Comparison of ENCODE assay signal across 26 cellular contexts in the genomic region with DNA sequence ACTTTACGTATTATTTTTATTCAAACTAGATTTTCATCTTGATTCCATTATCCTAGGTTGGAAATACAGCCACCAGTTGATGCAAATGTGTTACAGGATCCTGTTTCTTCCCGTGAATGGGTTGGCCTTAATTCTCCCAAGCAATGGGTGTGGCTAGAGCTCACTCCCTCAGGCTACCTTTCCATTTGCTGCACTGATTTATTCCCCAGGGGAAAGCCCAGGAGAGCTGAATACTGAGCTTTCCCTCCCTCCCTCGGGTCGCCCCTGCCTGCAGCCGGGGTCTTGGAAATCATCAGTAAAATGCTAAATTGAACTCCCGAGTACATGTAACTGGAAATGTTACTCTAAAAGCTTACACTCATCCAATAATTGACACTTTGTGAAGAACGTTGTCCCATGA. TPM values are rescaled to one million over a fixed set of nuclear protein-coding genes. Genes with fewer than 3 reads are reported as not detected.
DNase-seq lines count a peak whose midpoint lies in the region; ATAC-seq, FAIRE-seq and TF ChIP-seq lines count a peak whose summit lies in the region.
"Had no signal": no experiment of that assay in that cellular context is flagged by ENCODE, and none has a peak within 500 bp of the region (broad histone marks: within the 10 kb centered on the region; RNA-seq: fewer than 3 reads in every experiment).

No MANE protein-coding gene starts in this region.

- no peak overlapping the region for H2BK20ac ChIP-seq in H9 (ENCODE audit: low read depth, low read length, poor library complexity, severe bottlenecking)

- no peaks in the 10 kb centered on the region for H3K23me2 ChIP-seq in H9 (ENCODE audit: insufficient read length, low read depth, low read length, poor library complexity, severe bottlenecking)

- H4K8ac ChIP-seq in H9 (replicated peaks; ENCODE audit: insufficient read length, low read depth, low read length): no peak overlapping the region

- peak overlapping the region in 2 of 3 experiments; percentile 11 to 68; a peak in 1 of 7 replicates for H3K27ac Mint-ChIP-seq in H9
- H3K27ac Mint-ChIP-seq: activated B cell treated with CpG ODN at 0.5 μM for 24 hours; activated CD4-positive, alpha-beta memory T cell treated with anti-CD3 and anti-CD28 coated beads for 36 hours; IgD-negative memory B cell had no signal

- H3K4me2 ChIP-seq in BLaER1 (peak overlapping the region; percentile 14; the same call in 1 of the 2 replicates), H9 (ENCODE audit: insufficient read depth, insufficient read length, low read length) (no peak overlapping the region)

- H3K36me3 ChIP-seq in BLaER1 (no peaks in the 10 kb centered on the region), pancreas (no peaks in the 10 kb centered on the region)
- H3K36me3 ChIP-seq: vagina had no signal

- H3K23ac ChIP-seq in H9 (ENCODE audit: insufficient read length, low read depth, low read length): no peak overlapping the region

- H3K36me3 Mint-ChIP-seq in H9 (ENCODE audit: insufficient read depth in 1 of 3, low read depth in 3 of 3): no peaks in the 10 kb centered on the region
- H3K36me3 Mint-ChIP-seq: activated CD4-positive, alpha-beta memory T cell treated with anti-CD3 and anti-CD28 coated beads for 36 hours; brain had no signal

- peak; percentile 62 for ATAC-seq in left colon
- no peak for ATAC-seq in HG02870 (IDR thresholded peaks at IDR 0.05; ENCODE audit: unreplicated experiment)
- ATAC-seq in pancreas: no peak
- ATAC-seq: Right ventricle myocardium inferior had no signal

- no peak overlapping the region for H3K27ac ChIP-seq in BLaER1
- no peak overlapping the region for H3K27ac ChIP-seq in H9 (ENCODE audit: insufficient read length, low read depth, low read length)
- H3K27ac ChIP-seq in pancreas: no peak overlapping the region
- H3K27ac ChIP-seq: C4-2B, vagina had no signal

- H3K18ac ChIP-seq in H9 (ENCODE audit: insufficient read length, low read depth, low read length): no peak overlapping the region

- H2BK12ac ChIP-seq in H9 (ENCODE audit: insufficient read length, low read depth, low read length): no peak overlapping the region

- no peak overlapping the region for H4K91ac ChIP-seq in H9 (ENCODE audit: insufficient read length, low read depth, low read length)

- TF ChIP-seq CTCF in H9 (conservative IDR thresholded peaks at IDR 0.05) (no peak), pancreas (IDR thresholded peaks at IDR 0.05) (no peak)

- H3K56ac ChIP-seq in H9 (ENCODE audit: insufficient read length, low read depth, low read length): no peak overlapping the region

- H3K27me3 ChIP-seq in BLaER1 (no peaks in the 10 kb centered on the region), H9 (ENCODE audit: insufficient read depth, low read length) (no peaks in the 10 kb centered on the region), pancreas (no peaks in the 10 kb centered on the region)
- H3K27me3 ChIP-seq: vagina had no signal

- H3K4ac ChIP-seq in H9 (ENCODE audit: low read depth, low read length): no peak overlapping the region

- H2BK15ac ChIP-seq in H9 (ENCODE audit: low read depth, low read length): no peak overlapping the region

- peaks cover 4% of the 10 kb centered on the region for H3K27me3 Mint-ChIP-seq in H9 (ENCODE audit: low read depth)

- H3K4me1 Mint-ChIP-seq in H9: peaks cover 19 to 35% of the 10 kb centered on the region in 2 experiments

- no peak overlapping the region for H4K5ac ChIP-seq in H9 (ENCODE audit: insufficient read length, low read depth, low read length)

- H3K79me2 ChIP-seq in H9 (ENCODE audit: insufficient read depth, low read length): no peaks in the 10 kb centered on the region

- no peak for FAIRE-seq in pancreas (lab: Jason Lieb, UNC)
- FAIRE-seq: frontal cortex, GM18507 had no signal

- no peaks in the 10 kb centered on the region for H3K9me3 Mint-ChIP-seq in H9
- H3K9me3 Mint-ChIP-seq: activated B cell treated with CpG ODN at 0.5 μM for 24 hours; activated CD4-positive, alpha-beta memory T cell treated with anti-CD3 and anti-CD28 coated beads for 36 hours; brain; IgD-negative memory B cell had no signal

- no CpG with 5 or more reads among the region's 7 CpGs for WGBS in H9 (ENCODE audit: extremely low coverage, insufficient read length, low lambda C conversion rate)
- 62 to 74% methylated on average over 7 of the region's 7 CpGs for WGBS in pancreas, 2 donors

- H3K4me3 ChIP-seq in BLaER1 (no peak overlapping the region), pancreas (no peak overlapping the region)
- H3K4me3 ChIP-seq: vagina had no signal

- DNase-seq in H9 (no peak), NCI-H526 (lab: John Stamatoyannopoulos, UW) (peak; percentile 65 to 82), left colon (no peak), RKO (ENCODE audit: low spot score) (no peak), pancreas (no peak)
- DNase-seq in stimulated activated CD4-positive, alpha-beta T cell treated with anti-CD3 and anti-CD28 coated beads, Interleukin-4, amount 100 ng/mL, for 24 hours: no peak
- DNase-seq: activated B cell treated with CpG ODN at 0.5 μM for 24 hours; activated CD4-positive, alpha-beta memory T cell treated with anti-CD3 and anti-CD28 coated beads for 36 hours; activated effector memory CD4-positive, alpha-beta T cell treated with Interleukin-2 at 50 U/mL for 16 hours; effector CD4-positive, alpha-beta T cell; H7; NCI-H146; NCI-H510A treated with DMSO at 0.1 percent for 48 hours; stimulated activated CD4-positive, alpha-beta T cell treated with anti-CD3 and anti-CD28 coated beads, Interleukin-4, amount 100 ng/mL, for 4 hours; T1000 had no signal

- H2AK5ac ChIP-seq in H9 (ENCODE audit: insufficient read length, low read length): no peak overlapping the region

- no peaks in the 10 kb centered on the region for H3K79me1 ChIP-seq in H9 (ENCODE audit: insufficient read depth, low read depth, low read length, poor library complexity, severe bottlenecking)

- intact Hi-C loops in left colon (cut with DNase I, micrococcal nuclease): no loop called here
- intact Hi-C loops in pancreas (cut with DNase I): no loop called here

- no peak overlapping the region for H2BK5ac ChIP-seq in H9 (ENCODE audit: insufficient read length, low read length)

- H3K4me3 Mint-ChIP-seq in H9: no peak overlapping the region
- H3K4me3 Mint-ChIP-seq: activated B cell treated with CpG ODN at 0.5 μM for 24 hours; activated CD4-positive, alpha-beta memory T cell treated with anti-CD3 and anti-CD28 coated beads for 36 hours; brain; IgD-negative memory B cell had no signal

- H3K4me1 ChIP-seq in BLaER1 (peaks cover 42% of the 10 kb centered on the region), H9 (ENCODE audit: insufficient read depth, low read length) (no peaks in the 10 kb centered on the region; the same call in 1 of the 2 replicates), pancreas (no peaks in the 10 kb centered on the region)

- H3T11ph ChIP-seq in H9 (ENCODE audit: low read length): no peak overlapping the region

- H2BK120ac ChIP-seq in H9 (ENCODE audit: low read depth, low read length, poor library complexity, severe bottlenecking): no peak overlapping the region

- no peaks in the 10 kb centered on the region for H3K9me3 ChIP-seq in BLaER1
- no peaks in the 10 kb centered on the region for H3K9me3 ChIP-seq in H9 (ENCODE audit: control insufficient read depth, low read depth, low read length)
- no peaks in the 10 kb centered on the region for H3K9me3 ChIP-seq in pancreas
- H3K9me3 ChIP-seq: vagina had no signal

- H2AFZ ChIP-seq in H9 (ENCODE audit: low read length): no peak overlapping the region

- H4K20me1 ChIP-seq in BLaER1: no peaks in the 10 kb centered on the region
- H4K20me1 ChIP-seq in H9 (ENCODE audit: control insufficient read depth, insufficient read depth, insufficient read length): no peaks in the 10 kb centered on the region

- no peak overlapping the region for H3K9ac ChIP-seq in BLaER1
- no peak overlapping the region for H3K9ac ChIP-seq in H9 (ENCODE audit: extremely low read depth, insufficient read length, low read length)

- no peak overlapping the region for H3K14ac ChIP-seq in H9 (ENCODE audit: insufficient read depth, low read length)

RNA-seq across cellular contexts. Expression of gene SMOC2, which starts 9.9 kb away (rescaled TPM):
- total RNA-seq in H9 (2021) (1.8 and 2.1 TPM in 2 replicates), left colon (10 to 100 TPM; 14.4 to 18.9 TPM), pancreas (10 to 100 TPM in 2 of 6 donors, 1 to 10 TPM in 4; 2.5 to 18.4 (median 7.2) TPM)
- polyA plus RNA-seq in pancreas: 1 to 10 TPM; 4.7 to 7.1 TPM
- total RNA-seq: activated B cell treated with CpG ODN at 0.5 μM for 24 hours; activated CD4-positive, alpha-beta memory T cell treated with anti-CD3 and anti-CD28 coated beads for 36 hours; kidney epithelial cell; myocyte had no signal
- polyA plus RNA-seq: IgD-negative memory B cell had no signal

Comparison
In these comparisons a context has a peak if more than half of its experiments do, and no peak if none do; other contexts are left out.
1. DNase-seq: peak in NCI-H526 (2 of 2); none in H9 (single experiment), left colon (0 of 2), RKO (single experiment), pancreas (0 of 6) and stimulated activated CD4-positive, alpha-beta T cell treated with anti-CD3 and anti-CD28 coated beads, Interleukin-4, amount 100 ng/mL, for 24 hours (single experiment).